ENCODE assay signal across 8 cellular contexts in the genomic region with DNA sequence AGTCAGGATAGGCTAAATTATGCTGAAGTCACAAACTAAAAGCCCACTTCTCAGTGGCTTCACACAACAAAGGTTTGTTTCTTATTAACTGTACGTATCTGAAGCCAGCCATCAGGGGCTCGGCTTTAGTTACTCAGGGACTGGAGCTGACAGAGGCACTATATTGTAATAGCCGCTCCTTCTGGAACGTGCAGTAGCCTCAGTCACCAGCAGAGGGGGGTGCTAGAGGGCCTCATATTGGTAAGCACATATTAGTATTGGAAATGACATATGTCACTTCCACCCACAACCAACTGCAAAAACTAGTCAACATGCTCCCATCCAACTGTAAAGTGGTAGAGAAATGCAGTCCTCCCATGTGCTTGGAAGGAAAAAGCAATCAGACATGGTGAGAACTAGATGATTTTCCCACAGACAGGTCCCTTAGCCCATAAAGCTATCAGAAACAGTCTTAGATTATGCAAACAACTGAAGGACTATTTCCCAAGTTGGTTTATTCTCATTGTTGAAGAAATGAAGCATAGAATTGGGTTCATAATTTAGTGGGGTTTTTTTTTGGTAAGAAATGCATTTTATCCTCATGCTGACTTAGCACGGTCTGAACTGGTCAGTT.
A peak's percentile ranks its signal among the peaks of the same experiment; 100 is the strongest.
DNase-seq lines count a peak whose midpoint lies in the region; ATAC-seq, FAIRE-seq and TF ChIP-seq lines count a peak whose summit lies in the region.

No MANE protein-coding gene starts in this region.

- dilution Hi-C loops in endothelial cell of umbilical vein (cut with MboI; ENCODE audit: extremely low pct_ligation_motif_present, low sequenced_read_pairs): no loop called here

- no peaks in the 10 kb centered on the region for H3K4me1 Mint-ChIP-seq in CD8-positive, alpha-beta memory T cell
- no peaks in the 10 kb centered on the region for H3K4me1 Mint-ChIP-seq in activated CD4-positive, alpha-beta memory T cell treated with anti-CD3 and anti-CD28 coated beads for 36 hours (ENCODE audit: low read depth)
- H3K4me1 Mint-ChIP-seq in naive thymus-derived CD8-positive, alpha-beta T cell: no peaks in the 10 kb centered on the region

- H3K4me3 ChIP-seq in CD8-positive, alpha-beta memory T cell (ENCODE audit: low read length): no peak overlapping the region
- no peak overlapping the region for H3K4me3 ChIP-seq in endothelial cell of umbilical vein (replicated peaks in 1 of 3; ENCODE audit: insufficient read depth in 1 of 3, low read depth in 1 of 3, low read length in 3 of 3)

- no peaks in the 10 kb centered on the region for H3K9me3 ChIP-seq in CD8-positive, alpha-beta memory T cell (ENCODE audit: low read length)
- no peaks in the 10 kb centered on the region for H3K9me3 ChIP-seq in endothelial cell of umbilical vein (replicated peaks; ENCODE audit: control insufficient read depth, insufficient read depth, low read length)

- no peak overlapping the region for H3K4me3 Mint-ChIP-seq in CD8-positive, alpha-beta memory T cell
- H3K4me3 Mint-ChIP-seq in activated CD4-positive, alpha-beta memory T cell treated with anti-CD3 and anti-CD28 coated beads for 36 hours: no peak overlapping the region
- H3K4me3 Mint-ChIP-seq in naive thymus-derived CD8-positive, alpha-beta T cell: no peak overlapping the region

- no peak overlapping the region for H3K4me2 ChIP-seq in endothelial cell of umbilical vein (ENCODE audit: insufficient read depth, low read length)

- peak; percentile 99 for ATAC-seq in HG03175 (IDR thresholded peaks at IDR 0.05; ENCODE audit: unreplicated experiment)
- ATAC-seq in naive thymus-derived CD8-positive, alpha-beta T cell: peak; percentile 70 to 78

- BruUV-seq in endothelial cell of umbilical vein (replicated peaks; lab: Mats Ljungman, UMichigan): no TSS peak

- intact Hi-C loops in activated CD4-positive, alpha-beta memory T cell treated with anti-CD3 and anti-CD28 coated beads for 36 hours (cut with micrococcal nuclease): loop anchor here (1.0 to 10.0 kb wide), 2 partner anchors 69 to 147 kb away; no protein-coding TSS in a partner anchor
- intact Hi-C loops in endothelial cell of umbilical vein (cut with micrococcal nuclease): loop anchor here (1.0 to 5.0 kb wide), 2 partner anchors 67 to 147 kb away; no protein-coding TSS in a partner anchor

- no peaks in the 10 kb centered on the region for H3K9me3 Mint-ChIP-seq in CD8-positive, alpha-beta memory T cell
- no peaks in the 10 kb centered on the region for H3K9me3 Mint-ChIP-seq in activated CD4-positive, alpha-beta memory T cell treated with anti-CD3 and anti-CD28 coated beads for 36 hours
- H3K9me3 Mint-ChIP-seq in naive thymus-derived CD8-positive, alpha-beta T cell: no peaks in the 10 kb centered on the region

- H3K9ac ChIP-seq in endothelial cell of umbilical vein (replicated peaks; ENCODE audit: extremely low read depth, insufficient read depth, low read length): no peak overlapping the region

- DNase-seq in CD8-positive, alpha-beta memory T cell: peak; percentile 9 to 65 (median 25)
- DNase-seq in GM19239 (ENCODE audit: insufficient read length, low spot score): peak; percentile 28
- peak; percentile 12 for DNase-seq in NCI-H524 treated with DMSO at 0.1 percent for 48 hours (lab: John Stamatoyannopoulos, UW)
- DNase-seq in activated CD4-positive, alpha-beta memory T cell treated with anti-CD3 and anti-CD28 coated beads for 36 hours: peak; percentile 78
- DNase-seq in endothelial cell of umbilical vein (ENCODE audit: low read depth, low spot score): peak; percentile 68
- DNase-seq in naive thymus-derived CD8-positive, alpha-beta T cell: peak; percentile 16 to 74 (median 34)
- peak; percentile 29 for DNase-seq in stromal cell of bone marrow (ENCODE audit: low read depth)

- H4K20me1 ChIP-seq in endothelial cell of umbilical vein (replicated peaks; ENCODE audit: control insufficient read depth, extremely low read depth, insufficient read depth, low read length): no peaks in the 10 kb centered on the region

- no peak overlapping the region for H3K27ac ChIP-seq in CD8-positive, alpha-beta memory T cell (ENCODE audit: low read depth, low read length)
- no peak overlapping the region for H3K27ac ChIP-seq in endothelial cell of umbilical vein (ENCODE audit: insufficient read depth, low read depth, low read length)

- H2AFZ ChIP-seq in endothelial cell of umbilical vein (ENCODE audit: low read depth, low read length): no peak overlapping the region

- no peaks in the 10 kb centered on the region for H3K27me3 ChIP-seq in CD8-positive, alpha-beta memory T cell (ENCODE audit: insufficient read depth, low read length, poor library complexity, severe bottlenecking)
- no peaks in the 10 kb centered on the region for H3K27me3 ChIP-seq in endothelial cell of umbilical vein (ENCODE audit: control insufficient read depth in 2 of 2, insufficient read depth in 2 of 2, low read length in 2 of 2)

- TF ChIP-seq POLR2A in endothelial cell of umbilical vein (IDR thresholded peaks at IDR 0.05; ENCODE audit: low read depth, low read length): no peak

- H3K36me3 Mint-ChIP-seq in CD8-positive, alpha-beta memory T cell: no peaks in the 10 kb centered on the region
- H3K36me3 Mint-ChIP-seq in activated CD4-positive, alpha-beta memory T cell treated with anti-CD3 and anti-CD28 coated beads for 36 hours: no peaks in the 10 kb centered on the region
- H3K36me3 Mint-ChIP-seq in naive thymus-derived CD8-positive, alpha-beta T cell: no peaks in the 10 kb centered on the region

- no peaks in the 10 kb centered on the region for H3K36me3 ChIP-seq in CD8-positive, alpha-beta memory T cell (ENCODE audit: insufficient read depth, low read length)
- H3K36me3 ChIP-seq in endothelial cell of umbilical vein (ENCODE audit: control insufficient read depth in 2 of 2, extremely low read depth in 1 of 2, insufficient read depth in 2 of 2, low read length in 2 of 2): no peaks in the 10 kb centered on the region

- no peaks in the 10 kb centered on the region for H3K9me1 ChIP-seq in endothelial cell of umbilical vein (replicated peaks; ENCODE audit: control insufficient read depth, extremely low read depth, insufficient read depth, low read length)

- POLR2A ChIA-PET in CD8-positive, alpha-beta memory T cell (lab: Charles Lee): no interaction called here
- POLR2A ChIA-PET in activated CD4-positive, alpha-beta memory T cell treated with anti-CD3 and anti-CD28 coated beads for 36 hours (lab: Charles Lee): no interaction called here
- POLR2A ChIA-PET in endothelial cell of umbilical vein (lab: Charles Lee): no interaction called here
- POLR2A ChIA-PET in naive thymus-derived CD8-positive, alpha-beta T cell (lab: Charles Lee): no interaction called here

- FAIRE-seq in GM19239 (lab: Jason Lieb, UNC) (no peak), endothelial cell of umbilical vein (lab: Jason Lieb, UNC) (peak; percentile 74)

- no peaks in the 10 kb centered on the region for H3K79me2 ChIP-seq in endothelial cell of umbilical vein (ENCODE audit: control insufficient read depth, insufficient read depth, low read length)

- CTCF ChIA-PET in CD8-positive, alpha-beta memory T cell (lab: Charles Lee): interaction anchor here (1.0 to 2.1 kb wide), 2 partner anchors 15 to 236 kb away, joined by 3 to 5 read pairs; no protein-coding TSS in a partner anchor
- CTCF ChIA-PET in activated CD4-positive, alpha-beta memory T cell treated with anti-CD3 and anti-CD28 coated beads for 36 hours (lab: Charles Lee): interaction anchor here (0.7 to 4.8 kb wide), 10 partner anchors 18 to 153 kb away, joined by 3 to 50 read pairs (median 4); no protein-coding TSS in a partner anchor
- CTCF ChIA-PET in endothelial cell of umbilical vein (lab: Charles Lee): interaction anchor here (0.6 to 3.9 kb wide), 16 partner anchors 8 to 1879 kb away, joined by 3 to 32 read pairs (median 3); no protein-coding TSS in a partner anchor

- H3K4me1 ChIP-seq in CD8-positive, alpha-beta memory T cell (ENCODE audit: insufficient read depth, low read length): no peaks in the 10 kb centered on the region
- H3K4me1 ChIP-seq in endothelial cell of umbilical vein (ENCODE audit: control insufficient read depth, extremely low read depth, insufficient read depth, low read length): no peaks in the 10 kb centered on the region

- TF ChIP-seq CTCF in endothelial cell of umbilical vein (IDR thresholded peaks at IDR 0.05; ENCODE audit: extremely low read depth in 1 of 2, insufficient read depth in 1 of 2, low read depth in 1 of 2, low read length in 2 of 2): peak; percentile 80 to 86

- peaks cover 7 to 27% of the 10 kb centered on the region in 2 donors for H3K27me3 Mint-ChIP-seq in CD8-positive, alpha-beta memory T cell
- peaks cover 6% of the 10 kb centered on the region for H3K27me3 Mint-ChIP-seq in activated CD4-positive, alpha-beta memory T cell treated with anti-CD3 and anti-CD28 coated beads for 36 hours
- H3K27me3 Mint-ChIP-seq in naive thymus-derived CD8-positive, alpha-beta T cell: peaks cover 8 to 27% (median 14%) of the 10 kb centered on the region in 5 donors

- no peak overlapping the region for H3K27ac Mint-ChIP-seq in CD8-positive, alpha-beta memory T cell
- no peak overlapping the region for H3K27ac Mint-ChIP-seq in activated CD4-positive, alpha-beta memory T cell treated with anti-CD3 and anti-CD28 coated beads for 36 hours
- H3K27ac Mint-ChIP-seq in naive thymus-derived CD8-positive, alpha-beta T cell: no peak overlapping the region

TF ChIP-seq in endothelial cell of umbilical vein, 7 proteins besides CTCF, POLR2A, EP300 and RAD21:
- TF ChIP-seq POLR2AphosphoS5 (IDR thresholded peaks at IDR 0.05; ENCODE audit: insufficient read depth, low read depth, low read length) (no peak), MYC (IDR thresholded peaks at IDR 0.05; ENCODE audit: low read depth, low read length) (no peak), EZH2 (IDR thresholded peaks at IDR 0.05; ENCODE audit: borderline replicate concordance, low read depth, low read length, severe bottlenecking) (no peak), GATA2 (IDR thresholded peaks at IDR 0.05; ENCODE audit: insufficient read depth, insufficient read length, low read depth, low read length) (no peak), FOS (IDR thresholded peaks at IDR 0.05; ENCODE audit: borderline replicate concordance, insufficient read depth, low read length) (no peak)
- TF ChIP-seq, protein P1, sequence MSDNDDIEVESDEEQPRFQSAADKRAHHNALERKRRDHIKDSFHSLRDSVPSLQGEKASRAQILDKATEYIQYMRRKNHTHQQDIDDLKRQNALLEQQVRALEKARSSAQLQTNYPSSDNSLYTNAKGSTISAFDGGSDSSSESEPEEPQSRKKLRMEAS (IDR thresholded peaks at IDR 0.05; ENCODE audit: insufficient read depth, insufficient read length): no peak

Comparison
In these comparisons a context has a peak if more than half of its experiments do, and no peak if none do; other contexts are left out.
1. DNase-seq: peak in every context shown above with its lines; median percentile 78 in activated CD4-positive, alpha-beta memory T cell treated with anti-CD3 and anti-CD28 coated beads for 36 hours; 68 in endothelial cell of umbilical vein; 34 in naive thymus-derived CD8-positive, alpha-beta T cell; 29 in stromal cell of bone marrow; 28 in GM19239; 25 in CD8-positive, alpha-beta memory T cell; 12 in NCI-H524 treated with DMSO at 0.1 percent for 48 hours.